Comparison of ENCODE assay signal across 12 cellular contexts in the genomic region with DNA sequence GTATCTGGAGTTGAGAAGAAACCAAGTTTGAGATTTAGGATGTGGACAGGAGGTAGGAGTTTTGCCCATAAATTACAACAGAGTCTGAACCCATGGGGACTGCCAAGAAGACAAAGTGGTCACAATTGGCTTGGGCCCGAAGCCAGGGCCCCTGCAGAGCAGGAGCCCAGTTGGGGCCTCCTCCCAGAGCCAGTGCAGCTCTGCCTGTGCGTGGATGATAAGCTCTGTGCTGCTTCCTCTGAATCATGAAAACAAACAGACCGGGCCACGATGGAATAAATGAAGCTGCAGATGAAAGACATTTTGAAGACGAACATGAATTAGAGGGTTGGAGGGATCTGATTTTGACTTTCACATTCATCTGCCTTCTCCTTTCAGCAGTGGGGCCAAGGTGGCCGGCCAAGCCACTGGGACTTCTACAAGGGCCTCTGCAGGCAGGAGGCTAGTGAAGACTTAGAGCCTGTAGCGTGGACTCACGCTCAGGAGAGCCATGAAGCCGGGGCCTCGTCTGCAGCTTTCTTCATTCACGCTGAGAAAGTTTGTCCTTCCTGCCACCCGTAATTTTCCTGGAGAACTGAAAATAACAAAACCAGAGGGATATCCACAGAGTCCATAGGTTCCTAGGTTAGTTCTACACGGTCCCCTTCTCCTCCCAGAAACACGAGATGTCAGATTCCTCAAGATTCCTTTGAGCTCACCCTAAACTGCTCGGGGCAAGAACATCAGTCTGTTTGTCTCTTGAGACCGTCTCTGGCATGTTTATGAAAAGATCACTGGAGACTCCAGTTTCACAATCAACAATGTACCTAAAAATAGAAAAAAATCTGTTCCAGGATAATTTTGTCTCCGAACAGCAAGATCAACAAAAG.
A peak's percentile ranks its signal among the peaks of the same experiment; 100 is the strongest.
DNase-seq lines count a peak whose midpoint lies in the region; ATAC-seq and TF ChIP-seq lines count a peak whose summit lies in the region.
"Had no signal": no experiment of that assay in that cellular context is flagged by ENCODE, and none has a peak within 500 bp of the region (broad histone marks: within the 10 kb centered on the region; RNA-seq: fewer than 3 reads in every experiment).

No MANE protein-coding gene starts in this region.

- H3K4me2 ChIP-seq in H9 (ENCODE audit: insufficient read depth, insufficient read length, low read length) = no peak overlapping the region
- H3K4me2 ChIP-seq in smooth muscle cell = peak overlapping the region; percentile 67

- H3K36me3 ChIP-seq in adipocyte (ENCODE audit: control insufficient read depth, insufficient read depth, low read length, severe bottlenecking) (no peaks in the 10 kb centered on the region), cardiac muscle cell (no peaks in the 10 kb centered on the region), smooth muscle cell (ENCODE audit: low read depth) (no peaks in the 10 kb centered on the region)
- H3K36me3 ChIP-seq: HAP-1, WERI-Rb-1 had no signal

- no peak overlapping the region for H3K27ac ChIP-seq in H9 (ENCODE audit: insufficient read length, low read depth, low read length)
- H3K27ac ChIP-seq in cardiac muscle cell = peak overlapping the region; percentile 64
- H3K27ac ChIP-seq in smooth muscle cell (ENCODE audit: low read depth) = peak overlapping the region; percentile 75
- H3K27ac ChIP-seq: WERI-Rb-1 had no signal

- no peaks in the 10 kb centered on the region for H3K23me2 ChIP-seq in H9 (ENCODE audit: insufficient read length, low read depth, low read length, poor library complexity, severe bottlenecking)

- H3K56ac ChIP-seq in H9 (ENCODE audit: insufficient read length, low read depth, low read length) = no peak overlapping the region

- H3K4me1 ChIP-seq in H9 (ENCODE audit: insufficient read depth, low read length) = no peaks in the 10 kb centered on the region; the same call in 1 of the 2 replicates
- peaks cover 17% of the 10 kb centered on the region for H3K4me1 ChIP-seq in adipocyte (ENCODE audit: control insufficient read depth, insufficient read depth, low read length)
- H3K4me1 ChIP-seq in cardiac muscle cell (ENCODE audit: low read depth) = peaks cover 22% of the 10 kb centered on the region
- H3K4me1 ChIP-seq in smooth muscle cell (ENCODE audit: low read depth) = peaks cover 8% of the 10 kb centered on the region

- H2BK120ac ChIP-seq in H9 (ENCODE audit: low read depth, low read length, poor library complexity, severe bottlenecking) = peak overlapping the region; percentile 23

- no peak overlapping the region for H3K4ac ChIP-seq in H9 (ENCODE audit: low read depth, low read length)

- H4K5ac ChIP-seq in H9 (ENCODE audit: insufficient read length, low read depth, low read length) = no peak overlapping the region

- no peaks in the 10 kb centered on the region for H3K27me3 Mint-ChIP-seq in H9 (ENCODE audit: low read depth)

- no peak overlapping the region for H4K91ac ChIP-seq in H9 (ENCODE audit: insufficient read length, low read depth, low read length)

- H4K20me1 ChIP-seq in H9 (ENCODE audit: control insufficient read depth, insufficient read depth, insufficient read length) (no peaks in the 10 kb centered on the region), smooth muscle cell (ENCODE audit: low read depth) (no peaks in the 10 kb centered on the region)

- H3K27ac Mint-ChIP-seq in H9 = no peak overlapping the region
- H3K27ac Mint-ChIP-seq: activated T-helper 17 cell treated with anti-CD3 and anti-CD28 coated beads, Interleukin-2, amount 50 U/mL, for 72 hours had no signal

- H3K27me3 ChIP-seq in H9 (ENCODE audit: insufficient read depth, low read length) (no peaks in the 10 kb centered on the region), adipocyte (replicated peaks; ENCODE audit: control insufficient read depth, insufficient read depth, low read length) (peaks cover 6% of the 10 kb centered on the region), cardiac muscle cell (no peaks in the 10 kb centered on the region), smooth muscle cell (ENCODE audit: low read depth) (no peaks in the 10 kb centered on the region)

- no peak overlapping the region for H2BK5ac ChIP-seq in H9 (ENCODE audit: insufficient read length, low read length)

- no peak overlapping the region for H2BK20ac ChIP-seq in H9 (ENCODE audit: low read depth, low read length, poor library complexity, severe bottlenecking)

- H3K4me3 ChIP-seq in adipocyte (ENCODE audit: low read length) (peak overlapping the region; percentile 6), cardiac muscle cell (no peak overlapping the region), smooth muscle cell (no peak overlapping the region)
- H3K4me3 ChIP-seq: HAP-1 had no signal

- H3T11ph ChIP-seq in H9 (ENCODE audit: low read length) = no peak overlapping the region

- no peak overlapping the region for H3K14ac ChIP-seq in H9 (ENCODE audit: insufficient read depth, low read length)

- H2BK12ac ChIP-seq in H9 (ENCODE audit: insufficient read length, low read depth, low read length) = no peak overlapping the region

- no peak for DNase-seq in H9
- peak; percentile 86 for DNase-seq in adipocyte (ENCODE audit: low read depth)
- DNase-seq in cardiac muscle cell (ENCODE audit: low read depth in 1 of 2, low spot score in 1 of 2) = peak in 1 of 2 donors; percentile 72
- DNase-seq in smooth muscle cell (lab: John Stamatoyannopoulos, UW; ENCODE audit: unreplicated experiment) = no peak
- no peak for DNase-seq in OCI-M2 (lab: John Stamatoyannopoulos, UW; ENCODE audit: unreplicated experiment)
- no peak for DNase-seq in AG08396 (ENCODE audit: low spot score)
- DNase-seq: NCI-H1105 treated with DMSO at 0.1 percent for 48 hours, posterior cingulate gyrus, WERI-Rb-1 had no signal

- no peak for TF ChIP-seq CTCF in H9 (conservative IDR thresholded peaks at IDR 0.05)
- no peak for TF ChIP-seq CTCF in cardiac muscle cell (IDR thresholded peaks at IDR 0.05; ENCODE audit: low read depth, low read length)
- TF ChIP-seq CTCF in smooth muscle cell (IDR thresholded peaks at IDR 0.05; ENCODE audit: borderline replicate concordance, insufficient read depth, poor library complexity, severe bottlenecking) = no peak

- no peaks in the 10 kb centered on the region for H3K9me3 Mint-ChIP-seq in H9
- H3K9me3 Mint-ChIP-seq: activated T-helper 17 cell treated with anti-CD3 and anti-CD28 coated beads, Interleukin-2, amount 50 U/mL, for 72 hours had no signal

- H2AK5ac ChIP-seq in H9 (ENCODE audit: insufficient read length, low read length) = no peak overlapping the region

- H3K79me2 ChIP-seq in H9 (ENCODE audit: insufficient read depth, low read length) (no peaks in the 10 kb centered on the region), smooth muscle cell (ENCODE audit: low read depth) (peaks cover 15% of the 10 kb centered on the region)

- no peak overlapping the region for H4K8ac ChIP-seq in H9 (replicated peaks; ENCODE audit: insufficient read length, low read depth, low read length)

- H2AFZ ChIP-seq in H9 (ENCODE audit: low read length) = no peak overlapping the region
- H2AFZ ChIP-seq in smooth muscle cell (ENCODE audit: low read depth) = peak overlapping the region; percentile 58

- H3K18ac ChIP-seq in H9 (ENCODE audit: insufficient read length, low read depth, low read length) = no peak overlapping the region

- H3K79me1 ChIP-seq in H9 (ENCODE audit: insufficient read depth, low read depth, low read length, poor library complexity, severe bottlenecking) = no peaks in the 10 kb centered on the region

- H3K9me3 ChIP-seq in H9 (ENCODE audit: control insufficient read depth, low read depth, low read length) = no peaks in the 10 kb centered on the region
- no peaks in the 10 kb centered on the region for H3K9me3 ChIP-seq in adipocyte (ENCODE audit: control insufficient read depth, low read length)
- no peaks in the 10 kb centered on the region for H3K9me3 ChIP-seq in cardiac muscle cell (ENCODE audit: low read depth)
- H3K9me3 ChIP-seq in smooth muscle cell (replicated peaks; ENCODE audit: low read depth) = no peaks in the 10 kb centered on the region
- H3K9me3 ChIP-seq: HAP-1 had no signal

- no CpG with 5 or more reads among the region's 17 CpGs for WGBS in H9 (ENCODE audit: extremely low coverage, insufficient read length, low lambda C conversion rate)
- WGBS in smooth muscle cell (ENCODE audit: low lambda C conversion rate) = 44% methylated on average over 17 of the region's 17 CpGs

- peaks cover 34% of the 10 kb centered on the region for H3F3A ChIP-seq in smooth muscle cell (ENCODE audit: low read depth)

- no peak overlapping the region for H3K9ac ChIP-seq in H9 (ENCODE audit: extremely low read depth, insufficient read length, low read length)
- no peak overlapping the region for H3K9ac ChIP-seq in adipocyte (ENCODE audit: low read length)
- peak overlapping the region; percentile 29 for H3K9ac ChIP-seq in smooth muscle cell (ENCODE audit: low read depth)

- H3K4me1 Mint-ChIP-seq in H9 = peaks cover 15 to 22% of the 10 kb centered on the region in 2 experiments
- H3K4me1 Mint-ChIP-seq: activated T-helper 17 cell treated with anti-CD3 and anti-CD28 coated beads, Interleukin-2, amount 50 U/mL, for 72 hours had no signal

- no peak overlapping the region for H2BK15ac ChIP-seq in H9 (ENCODE audit: low read depth, low read length)

- ATAC-seq in HG02885 (IDR thresholded peaks at IDR 0.05; ENCODE audit: poor library complexity, unreplicated experiment) = no peak
- ATAC-seq: activated T-helper 17 cell treated with anti-CD3 and anti-CD28 coated beads, Interleukin-2, amount 50 U/mL, for 72 hours had no signal

- H3K4me3 Mint-ChIP-seq in H9 = no peak overlapping the region
- H3K4me3 Mint-ChIP-seq: activated T-helper 17 cell treated with anti-CD3 and anti-CD28 coated beads, Interleukin-2, amount 50 U/mL, for 72 hours had no signal

- no peak overlapping the region for H3K23ac ChIP-seq in H9 (ENCODE audit: insufficient read length, low read depth, low read length)

- no peaks in the 10 kb centered on the region for H3K36me3 Mint-ChIP-seq in H9 (ENCODE audit: insufficient read depth in 1 of 3, low read depth in 3 of 3)
